ENCODE assay signal across 19 cellular contexts in the genomic region with DNA sequence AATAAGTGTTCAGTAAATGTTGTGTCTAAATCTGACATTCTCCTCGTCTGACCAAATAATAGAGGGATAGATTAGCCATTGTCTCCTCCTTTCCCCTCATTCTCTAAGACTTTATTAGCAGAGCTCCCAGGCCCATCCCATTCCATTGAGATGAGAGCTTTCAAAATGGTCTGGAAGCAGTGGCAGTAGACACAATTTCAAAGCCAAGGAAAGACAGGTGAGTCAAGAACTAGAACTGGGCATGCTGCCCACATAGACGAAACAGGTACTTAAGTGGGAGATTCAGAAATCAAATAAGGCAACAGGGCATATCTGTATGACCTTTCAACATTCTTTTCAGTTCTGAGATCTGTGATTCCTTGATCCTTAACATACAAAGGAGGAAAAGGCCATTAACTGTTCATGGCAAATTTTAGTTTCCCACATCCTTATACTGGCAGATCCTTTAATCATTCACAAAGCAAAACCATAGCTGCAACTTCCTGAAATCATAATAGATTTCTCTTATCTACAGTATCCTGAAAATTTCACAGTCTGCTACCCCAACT.
"Had no signal": no experiment of that assay in that cellular context is flagged by ENCODE, and none has a peak within 500 bp of the region (broad histone marks: within the 10 kb centered on the region; RNA-seq: fewer than 3 reads in every experiment).

No MANE protein-coding gene starts in this region.

- H3K27ac Mint-ChIP-seq: dendritic cell treated with granulocyte-macrophage colony-stimulating factor and Interleukin-4, amounts not matched to agents 40 ng/mL and 50 ng/mL, for 4 days; effector memory CD8-positive, alpha-beta T cell; natural killer cell treated with Interleukin-12 subunit alpha and Interleukin-12 subunit beta and Interleukin-15 and Interleukin-18, amount 100 ng/mL, for 72 hours; neural progenitor cell; stimulated activated effector memory CD8-positive, alpha-beta T cell treated with anti-CD3 and anti-CD28 coated beads, Interleukin-12 subunit alpha, Interleukin-12 subunit beta, amount 100 ng/mL, for 72 hours had no signal

- DNase-seq: cerebellar nuclear complex; effector memory CD8-positive, alpha-beta T cell; esophagus squamous epithelium; foreskin keratinocyte; kidney; mesenchymal stem cell; midbrain; nucleus accumbens; ovary; retina; right lobe of liver; stimulated activated CD4-positive, alpha-beta T cell treated with anti-CD3 and anti-CD28 coated beads, Interleukin-4, amount 100 ng/mL, for 1 hour; stimulated activated CD8-positive, alpha-beta memory T cell treated with anti-CD3 and anti-CD28 coated beads, Interleukin-4, amount 100 ng/mL, for 48 hours; stimulated activated naive CD8-positive, alpha-beta T cell treated with anti-CD3 and anti-CD28 coated beads, Interleukin-15, Interleukin-2, amounts not matched to agents 100 U/mL and 50 U/mL, for 24 hours; tibial artery had no signal

- H3K4me3 Mint-ChIP-seq: dendritic cell treated with granulocyte-macrophage colony-stimulating factor and Interleukin-4, amounts not matched to agents 40 ng/mL and 50 ng/mL, for 4 days; effector memory CD8-positive, alpha-beta T cell; natural killer cell treated with Interleukin-12 subunit alpha and Interleukin-12 subunit beta and Interleukin-15 and Interleukin-18, amount 100 ng/mL, for 72 hours; neural progenitor cell; stimulated activated effector memory CD8-positive, alpha-beta T cell treated with anti-CD3 and anti-CD28 coated beads, Interleukin-12 subunit alpha, Interleukin-12 subunit beta, amount 100 ng/mL, for 72 hours had no signal

- H3K9me3 Mint-ChIP-seq: dendritic cell treated with granulocyte-macrophage colony-stimulating factor and Interleukin-4, amounts not matched to agents 40 ng/mL and 50 ng/mL, for 4 days; natural killer cell treated with Interleukin-12 subunit alpha and Interleukin-12 subunit beta and Interleukin-15 and Interleukin-18, amount 100 ng/mL, for 72 hours; neural progenitor cell; stimulated activated effector memory CD8-positive, alpha-beta T cell treated with anti-CD3 and anti-CD28 coated beads, Interleukin-12 subunit alpha, Interleukin-12 subunit beta, amount 100 ng/mL, for 72 hours had no signal

- H3K36me3 Mint-ChIP-seq: natural killer cell treated with Interleukin-12 subunit alpha and Interleukin-12 subunit beta and Interleukin-15 and Interleukin-18, amount 100 ng/mL, for 72 hours; neural progenitor cell; stimulated activated effector memory CD8-positive, alpha-beta T cell treated with anti-CD3 and anti-CD28 coated beads, Interleukin-12 subunit alpha, Interleukin-12 subunit beta, amount 100 ng/mL, for 72 hours had no signal

- ATAC-seq: effector memory CD8-positive, alpha-beta T cell; foreskin keratinocyte; natural killer cell treated with Interleukin-12 subunit alpha and Interleukin-12 subunit beta and Interleukin-15 and Interleukin-18, amount 100 ng/mL, for 72 hours; right lobe of liver; stimulated activated effector memory CD8-positive, alpha-beta T cell treated with anti-CD3 and anti-CD28 coated beads, Interleukin-12 subunit alpha, Interleukin-12 subunit beta, amount 100 ng/mL, for 72 hours; stimulated activated naive CD8-positive, alpha-beta T cell treated with anti-CD3 and anti-CD28 coated beads, Interleukin-15, Interleukin-2, amounts not matched to agents 100 U/mL and 50 U/mL, for 24 hours had no signal

- H3K27me3 Mint-ChIP-seq: dendritic cell treated with granulocyte-macrophage colony-stimulating factor and Interleukin-4, amounts not matched to agents 40 ng/mL and 50 ng/mL, for 4 days; effector memory CD8-positive, alpha-beta T cell had no signal

- H3K4me1 Mint-ChIP-seq: stimulated activated effector memory CD8-positive, alpha-beta T cell treated with anti-CD3 and anti-CD28 coated beads, Interleukin-12 subunit alpha, Interleukin-12 subunit beta, amount 100 ng/mL, for 72 hours had no signal
